ENCODE assay signal across 28 cellular contexts in genomic region chrX:13845721-13846378, GRCh38. TPM values are rescaled to one million over a fixed set of nuclear protein-coding genes. Genes with fewer than 3 reads are reported as not detected.
DNase-seq lines count a peak whose midpoint lies in the region; FAIRE-seq and TF ChIP-seq lines count a peak whose summit lies in the region.
"Had no signal": no experiment of that assay in that cellular context is flagged by ENCODE, and none has a peak within 500 bp of the region (broad histone marks: within the 10 kb centered on the region; RNA-seq: fewer than 3 reads in every experiment).

No MANE protein-coding gene starts in this region.

- H3K27me3 ChIP-seq in fibroblast of lung (ENCODE audit: control insufficient read depth, insufficient read depth, low read length) (no peaks in the 10 kb centered on the region), small intestine (ENCODE audit: control insufficient read depth in 2 of 2, insufficient read depth in 2 of 2, low read length in 2 of 2) (no peaks in the 10 kb centered on the region), MG63 (no peaks in the 10 kb centered on the region)
- H3K27me3 ChIP-seq: BE2C, thyroid gland had no signal

- FAIRE-seq in GM12892 (lab: Jason Lieb, UNC) (peak; percentile 42), small intestine (lab: Jason Lieb, UNC) (no peak)
- FAIRE-seq: endothelial cell of umbilical vein, GM12878 had no signal

- H3K9me3 ChIP-seq in fibroblast of lung (ENCODE audit: control insufficient read depth, insufficient read depth, low read depth, low read length) (no peaks in the 10 kb centered on the region), small intestine (ENCODE audit: control insufficient read depth, low read depth) (no peaks in the 10 kb centered on the region), MG63 (no peaks in the 10 kb centered on the region)
- H3K9me3 ChIP-seq: BE2C, left ventricle myocardium inferior, pancreas, thyroid gland had no signal

- H3K79me2 ChIP-seq in fibroblast of lung (ENCODE audit: control insufficient read depth, insufficient read depth, low read length): no peaks in the 10 kb centered on the region

- no peak for DNase-seq in GM12892 (ENCODE audit: insufficient read length)
- DNase-seq in astrocyte of the spinal cord (ENCODE audit: low read depth, low spot score): peak; percentile 30
- peak; percentile 47 to 54 for DNase-seq in fibroblast of lung (ENCODE audit: low read depth in 2 of 2)
- DNase-seq in renal cortical epithelial cell (ENCODE audit: low read depth): peak; percentile 40
- DNase-seq in NCI-H1694 treated with DMSO at 0.1 percent for 48 hours (lab: John Stamatoyannopoulos, UW): no peak
- DNase-seq in small intestine: no peak
- no peak for DNase-seq in NCI-H2196 (lab: John Stamatoyannopoulos, UW; ENCODE audit: unreplicated experiment)
- no peak for DNase-seq in MG63
- DNase-seq: activated CD4-positive, alpha-beta T cell treated with anti-CD3 and anti-CD28 coated beads for 48 hours; activated CD8-positive, alpha-beta memory T cell treated with anti-CD3 and anti-CD28 coated beads, Interleukin-2, amount 10 ng/mL, durations not matched to agents 7 days and 5 days; activated naive CD4-positive, alpha-beta T cell treated with anti-CD3 and anti-CD28 coated beads for 36 hours; activated T-cell treated with anti-CD3 and anti-CD28 coated beads, Interleukin-2, amount 50 U/mL, for 72 hours; BE2C; COR-L47; DND-41; left ventricle myocardium inferior; midbrain; MV-4-11; natural killer cell; NCI-H187 treated with DMSO at 0.1 percent for 48 hours; pancreas; right cardiac atrium; stimulated activated naive CD8-positive, alpha-beta T cell treated with anti-CD3 and anti-CD28 coated beads, Interleukin-15, Interleukin-2, amounts not matched to agents 100 U/mL and 50 U/mL, for 24 hours; thyroid gland had no signal

- no peak for TF ChIP-seq POLR2A in GM12892 (IDR thresholded peaks at IDR 0.05; ENCODE audit: low read depth, low read length)

- no peaks in the 10 kb centered on the region for H3K4me1 ChIP-seq in fibroblast of lung (ENCODE audit: control insufficient read depth, extremely low read depth, insufficient read depth, low read length)
- H3K4me1 ChIP-seq in small intestine (ENCODE audit: control insufficient read depth in 2 of 2, insufficient read depth in 1 of 2, low read depth in 1 of 2, low read length in 1 of 2): no peaks in the 10 kb centered on the region
- H3K4me1 ChIP-seq: BE2C, left ventricle myocardium inferior, pancreas, thyroid gland had no signal

- H3K36me3 ChIP-seq in fibroblast of lung (ENCODE audit: control insufficient read depth, insufficient read depth, low read length) (no peaks in the 10 kb centered on the region), small intestine (ENCODE audit: control insufficient read depth in 2 of 2, insufficient read depth in 2 of 2, low read length in 2 of 2) (no peaks in the 10 kb centered on the region), MG63 (no peaks in the 10 kb centered on the region)
- H3K36me3 ChIP-seq: BE2C, left ventricle myocardium inferior, pancreas, thyroid gland had no signal

- no peak overlapping the region for H3K4me3 ChIP-seq in astrocyte of the spinal cord (ENCODE audit: low read depth, low read length)
- H3K4me3 ChIP-seq in fibroblast of lung (replicated peaks in 1 of 4; ENCODE audit: control extremely low read depth in 1 of 4, insufficient read depth in 1 of 4, low read depth in 3 of 4, low read length in 4 of 4): no peak overlapping the region
- H3K4me3 ChIP-seq in small intestine (ENCODE audit: low read depth in 1 of 2, low read length in 2 of 2): no peak overlapping the region
- no peak overlapping the region for H3K4me3 ChIP-seq in MG63
- H3K4me3 ChIP-seq: GM12878, left ventricle myocardium inferior, pancreas, thyroid gland had no signal

- WGBS in small intestine, 3 donors: 67 to 82% (median 69%) methylated on average over 8 of the region's 8 CpGs

- H2AFZ ChIP-seq in fibroblast of lung (ENCODE audit: low read length): no peak overlapping the region

- H3K4me2 ChIP-seq in fibroblast of lung (ENCODE audit: extremely low read depth, insufficient read depth, low read length): no peak overlapping the region

- H3K27ac ChIP-seq in fibroblast of lung (ENCODE audit: insufficient read depth, low read length) (no peak overlapping the region), small intestine (ENCODE audit: low read depth in 1 of 2, low read length in 1 of 2) (no peak overlapping the region)
- H3K27ac ChIP-seq: left ventricle myocardium inferior, pancreas, thyroid gland had no signal

- H4K20me1 ChIP-seq in fibroblast of lung (ENCODE audit: control insufficient read depth, extremely low read depth, insufficient read depth, low read length): no peaks in the 10 kb centered on the region

- in situ Hi-C loops in astrocyte of the spinal cord (cut with HindIII; ENCODE audit: low sequenced_read_pairs): no loop called here

- no peak for TF ChIP-seq CTCF in astrocyte of the spinal cord (IDR thresholded peaks at IDR 0.05; ENCODE audit: low read depth, low read length)
- no peak for TF ChIP-seq CTCF in fibroblast of lung (conservative IDR thresholded peaks at IDR 0.05 in 1 of 2, IDR thresholded peaks at IDR 0.05 in 1 of 2; ENCODE audit: low read depth in 1 of 2, low read length in 2 of 2)

- no peak overlapping the region for H3K9ac ChIP-seq in fibroblast of lung (ENCODE audit: insufficient read depth, low read length)

RNA-seq across cellular contexts. Expression of gene GPM6B, which starts 29.0 kb away (rescaled TPM):
- polyA plus RNA-seq in GM12892 (2012; ENCODE audit: missing spikeins): 1.3 TPM
- total RNA-seq in fibroblast of lung: 0.99 and 1.0 TPM in 2 replicates
- polyA plus RNA-seq in fibroblast of lung: 5.2 TPM in 2 replicates
- polyA plus RNA-seq in fibroblast of lung (2012): 2.0 and 2.2 TPM in 2 replicates
- 0.31 and 17.3 TPM in 2 replicates for polyA minus RNA-seq in fibroblast of lung (ENCODE audit: low replicate concordance)
- 0.10 and 0.87 TPM in 2 replicates for total RNA-seq in renal cortical epithelial cell
- polyA plus RNA-seq in small intestine: 1 to 10 TPM in 2 of 3 donors, under 1 TPM in 1; 0.54 to 4.2 (median 1.6) TPM
- total RNA-seq in MG63 (2014; rRNA removed; shearing (Covaris generic); ENCODE audit: low replicate concordance): 0.16 TPM in 1 of 2 replicates, not detected in the other
- total RNA-seq: activated CD8-positive, alpha-beta memory T cell treated with anti-CD3 and anti-CD28 coated beads, Interleukin-2, amount 10 ng/mL, durations not matched to agents 7 days and 5 days; activated naive CD4-positive, alpha-beta T cell treated with anti-CD3 and anti-CD28 coated beads for 36 hours; activated T-cell treated with anti-CD3 and anti-CD28 coated beads, Interleukin-2, amount 50 U/mL, for 72 hours; endothelial cell of umbilical vein; HT-29; natural killer cell; T-helper 2 cell treated with Interferon-gamma antibody and Interleukin-4, amounts not matched to agents 100 ng/mL and 5 ng/mL, for 36 hours had no signal

Comparison
In these comparisons a context has a peak if more than half of its experiments do, and no peak if none do; other contexts are left out.
1. DNase-seq: peak in astrocyte of the spinal cord (single experiment), fibroblast of lung (2 of 2) and renal cortical epithelial cell (single experiment); none in GM12892 (single experiment), NCI-H1694 treated with DMSO at 0.1 percent for 48 hours (single experiment), small intestine (single experiment), NCI-H2196 (single experiment) and MG63 (single experiment).